8 cellular contexts compared by ENCODE assay signal in the genomic region with DNA sequence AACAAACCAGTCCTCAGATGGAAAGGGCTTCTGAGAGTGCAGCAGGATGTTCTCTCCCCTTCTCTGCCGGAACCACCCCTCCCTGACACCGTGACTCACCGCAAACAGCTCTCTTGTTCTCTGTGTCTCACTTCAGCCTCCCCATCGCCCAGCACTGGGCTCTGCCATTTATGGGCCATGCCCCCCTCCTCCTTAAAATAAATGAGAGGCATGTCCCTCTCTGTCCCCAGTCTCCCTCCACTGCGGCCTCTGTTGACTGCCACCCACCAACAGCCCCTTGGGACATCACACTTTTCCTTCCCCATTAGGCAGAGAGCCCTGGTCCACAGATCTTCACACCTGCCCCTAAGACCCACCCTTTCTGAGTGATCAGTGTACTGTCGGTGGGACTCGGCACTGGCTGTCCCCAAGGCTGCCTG. TPM values are rescaled to one million over a fixed set of nuclear protein-coding genes. Genes with fewer than 3 reads are reported as not detected.
DNase-seq lines count a peak whose midpoint lies in the region; ATAC-seq and TF ChIP-seq lines count a peak whose summit lies in the region.

No MANE protein-coding gene starts in this region.

- H3K4me1 ChIP-seq in gastroesophageal sphincter, result peaks cover 0 to 62% (median 39%) of the 10 kb centered on the region in 3 donors

- DNase-seq in DMS53 (lab: John Stamatoyannopoulos, UW) (peak; percentile 84), NB4 (ENCODE audit: low read depth) (peak; percentile 55), activated T-cell treated with anti-CD3 and anti-CD28 coated beads for 4 hours (peak; percentile 67), erythroblast (lab: John Stamatoyannopoulos, UW) (no peak), NCI-H1436 treated with DMSO at 0.1 percent for 48 hours (lab: John Stamatoyannopoulos, UW) (no peak)
- DNase-seq in stimulated activated CD4-positive, alpha-beta T cell treated with anti-CD3 and anti-CD28 coated beads, Interleukin-12 subunit alpha, Interleukin-12 subunit beta, amount 100 ng/mL, for 24 hours (ENCODE audit: low read depth in 2 of 2), result peak; percentile 40 to 50

- H3K36me3 ChIP-seq in gastroesophageal sphincter, result peaks cover 0 to 29% of the 10 kb centered on the region in 2 donors

- H3K9me3 ChIP-seq in gastroesophageal sphincter, result no peaks in the 10 kb centered on the region

- peak overlapping the region; percentile 10 to 88 (median 83) for H3K27ac ChIP-seq in gastroesophageal sphincter

- TF ChIP-seq CTCF in NB4 (IDR thresholded peaks at IDR 0.05; ENCODE audit: low read depth, low read length) (no peak), gastroesophageal sphincter (IDR thresholded peaks at IDR 0.05) (no peak)

- ATAC-seq in GM21825 (IDR thresholded peaks at IDR 0.05; ENCODE audit: unreplicated experiment) (peak; percentile 67), gastroesophageal sphincter (peak; percentile 87)

- no peak for TF ChIP-seq EP300 in gastroesophageal sphincter (IDR thresholded peaks at IDR 0.05)

- 21 to 22% methylated on average over 7 of the region's 7 CpGs for WGBS in gastroesophageal sphincter (ENCODE audit: low coverage in 1 of 2), 2 donors

- H3K4me3 ChIP-seq in NB4 (ENCODE audit: low read depth, low read length) (no peak overlapping the region), gastroesophageal sphincter (no peak overlapping the region)

- H3K27me3 ChIP-seq in gastroesophageal sphincter, result no peaks in the 10 kb centered on the region

- TF ChIP-seq POLR2A in NB4 (IDR thresholded peaks at IDR 0.05; ENCODE audit: extremely low read depth, insufficient read length) (no peak), gastroesophageal sphincter (IDR thresholded peaks at IDR 0.05) (no peak), erythroblast (IDR thresholded peaks at IDR 0.05; ENCODE audit: low read length) (no peak)

RNA-seq across cellular contexts. Expression of gene CCDC102A, which starts 6.3 kb away (rescaled TPM):
- total RNA-seq in gastroesophageal sphincter, result 10 to 100 TPM; 24.4 to 56.6 (median 35.7) TPM

RNA-seq across cellular contexts. Expression of gene ADGRG5, which starts 12.3 kb away (rescaled TPM):
- total RNA-seq in gastroesophageal sphincter, result under 1 TPM in 1 of 4 donors, not detected in 3; 0.40 TPM

RNA-seq across cellular contexts. Expression of gene DOK4, which starts 43.8 kb away (rescaled TPM):
- total RNA-seq in gastroesophageal sphincter, result 10 to 100 TPM; 16.6 to 36.6 (median 26.6) TPM

Comparison
In these comparisons a context has a peak if more than half of its experiments do, and no peak if none do; other contexts are left out.
1. DNase-seq: peak in DMS53 (single experiment), NB4 (single experiment), activated T-cell treated with anti-CD3 and anti-CD28 coated beads for 4 hours (single experiment) and stimulated activated CD4-positive, alpha-beta T cell treated with anti-CD3 and anti-CD28 coated beads, Interleukin-12 subunit alpha, Interleukin-12 subunit beta, amount 100 ng/mL, for 24 hours (2 of 2); none in erythroblast (0 of 2) and NCI-H1436 treated with DMSO at 0.1 percent for 48 hours (single experiment).